ENCODE assay signal across 1 cellular context in genomic region chr9:121598167-121599000, GRCh38.
TF ChIP-seq lines count a peak whose summit lies in the region.

No MANE protein-coding gene starts in this region.

TF ChIP-seq in WTC11, 78 proteins besides CTCF, POLR2A, EP300 and RAD21 (continued from another document and continues in another):
- no peak for TF ChIP-seq ZSCAN18 (CRISPR knock-in tag; IDR thresholded peaks at IDR 0.05)
- TF ChIP-seq NR2C2 (CRISPR knock-in tag; IDR thresholded peaks at IDR 0.05), result no peak
- TF ChIP-seq, protein P1, sequence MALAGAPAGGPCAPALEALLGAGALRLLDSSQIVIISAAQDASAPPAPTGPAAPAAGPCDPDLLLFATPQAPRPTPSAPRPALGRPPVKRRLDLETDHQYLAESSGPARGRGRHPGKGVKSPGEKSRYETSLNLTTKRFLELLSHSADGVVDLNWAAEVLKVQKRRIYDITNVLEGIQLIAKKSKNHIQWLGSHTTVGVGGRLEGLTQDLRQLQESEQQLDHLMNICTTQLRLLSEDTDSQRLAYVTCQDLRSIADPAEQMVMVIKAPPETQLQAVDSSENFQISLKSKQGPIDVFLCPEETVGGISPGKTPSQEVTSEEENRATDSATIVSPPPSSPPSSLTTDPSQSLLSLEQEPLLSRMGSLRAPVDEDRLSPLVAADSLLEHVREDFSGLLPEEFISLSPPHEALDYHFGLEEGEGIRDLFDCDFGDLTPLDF (CRISPR knock-in tag; IDR thresholded peaks at IDR 0.05), result no peak
- 0 out of 2 replicates have a peak, but pooled peaks have one; percentile 34 for TF ChIP-seq TP53 (CRISPR knock-in tag; IDR thresholded peaks at IDR 0.05)
- TF ChIP-seq NR1H2 (CRISPR knock-in tag; IDR thresholded peaks at IDR 0.05), result no peak
- TF ChIP-seq PRDM15 (CRISPR knock-in tag; IDR thresholded peaks at IDR 0.05), result no peak
- TF ChIP-seq FOXP4 (CRISPR knock-in tag; IDR thresholded peaks at IDR 0.05), result no peak
- TF ChIP-seq TEAD1 (CRISPR knock-in tag; IDR thresholded peaks at IDR 0.05), result peak; percentile 90; the same call in 1 of the 2 replicates
- TF ChIP-seq HMGA2 (CRISPR knock-in tag; IDR thresholded peaks at IDR 0.05), result no peak
- peak; percentile 75; the same call in 1 of the 2 replicates for TF ChIP-seq MYBL2 (CRISPR knock-in tag; IDR thresholded peaks at IDR 0.05)
- TF ChIP-seq, protein P2, sequence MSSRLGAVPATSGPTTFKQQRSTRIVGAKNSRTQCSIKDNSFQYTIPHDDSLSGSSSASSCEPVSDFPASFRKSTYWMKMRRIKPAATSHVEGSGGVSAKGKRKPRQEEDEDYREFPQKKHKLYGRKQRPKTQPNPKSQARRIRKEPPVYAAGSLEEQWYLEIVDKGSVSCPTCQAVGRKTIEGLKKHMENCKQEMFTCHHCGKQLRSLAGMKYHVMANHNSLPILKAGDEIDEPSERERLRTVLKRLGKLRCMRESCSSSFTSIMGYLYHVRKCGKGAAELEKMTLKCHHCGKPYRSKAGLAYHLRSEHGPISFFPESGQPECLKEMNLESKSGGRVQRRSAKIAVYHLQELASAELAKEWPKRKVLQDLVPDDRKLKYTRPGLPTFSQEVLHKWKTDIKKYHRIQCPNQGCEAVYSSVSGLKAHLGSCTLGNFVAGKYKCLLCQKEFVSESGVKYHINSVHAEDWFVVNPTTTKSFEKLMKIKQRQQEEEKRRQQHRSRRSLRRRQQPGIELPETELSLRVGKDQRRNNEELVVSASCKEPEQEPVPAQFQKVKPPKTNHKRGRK (CRISPR knock-in tag; IDR thresholded peaks at IDR 0.05; ENCODE audit: borderline replicate concordance), result no peak
- TF ChIP-seq NR3C1 (CRISPR knock-in tag; conservative IDR thresholded peaks at IDR 0.05; ENCODE audit: low read depth), result no peak
- no peak for TF ChIP-seq ARID4B (CRISPR knock-in tag; IDR thresholded peaks at IDR 0.05; ENCODE audit: borderline replicate concordance)
- TF ChIP-seq ESRRA (CRISPR knock-in tag; IDR thresholded peaks at IDR 0.05; ENCODE audit: borderline replicate concordance), result no peak
- peak; percentile 100 for TF ChIP-seq GTF2I (CRISPR knock-in tag; conservative IDR thresholded peaks at IDR 0.05)
- no peak for TF ChIP-seq ATF2 (CRISPR knock-in tag; IDR thresholded peaks at IDR 0.05; ENCODE audit: borderline replicate concordance, low read depth)
- TF ChIP-seq NFATC4 (CRISPR knock-in tag; IDR thresholded peaks at IDR 0.05), result no peak
- TF ChIP-seq E2F4 (CRISPR knock-in tag; IDR thresholded peaks at IDR 0.05; ENCODE audit: borderline replicate concordance, low read depth), result no peak
- no peak for TF ChIP-seq RORB (CRISPR knock-in tag; IDR thresholded peaks at IDR 0.05)
- TF ChIP-seq, protein P3, sequence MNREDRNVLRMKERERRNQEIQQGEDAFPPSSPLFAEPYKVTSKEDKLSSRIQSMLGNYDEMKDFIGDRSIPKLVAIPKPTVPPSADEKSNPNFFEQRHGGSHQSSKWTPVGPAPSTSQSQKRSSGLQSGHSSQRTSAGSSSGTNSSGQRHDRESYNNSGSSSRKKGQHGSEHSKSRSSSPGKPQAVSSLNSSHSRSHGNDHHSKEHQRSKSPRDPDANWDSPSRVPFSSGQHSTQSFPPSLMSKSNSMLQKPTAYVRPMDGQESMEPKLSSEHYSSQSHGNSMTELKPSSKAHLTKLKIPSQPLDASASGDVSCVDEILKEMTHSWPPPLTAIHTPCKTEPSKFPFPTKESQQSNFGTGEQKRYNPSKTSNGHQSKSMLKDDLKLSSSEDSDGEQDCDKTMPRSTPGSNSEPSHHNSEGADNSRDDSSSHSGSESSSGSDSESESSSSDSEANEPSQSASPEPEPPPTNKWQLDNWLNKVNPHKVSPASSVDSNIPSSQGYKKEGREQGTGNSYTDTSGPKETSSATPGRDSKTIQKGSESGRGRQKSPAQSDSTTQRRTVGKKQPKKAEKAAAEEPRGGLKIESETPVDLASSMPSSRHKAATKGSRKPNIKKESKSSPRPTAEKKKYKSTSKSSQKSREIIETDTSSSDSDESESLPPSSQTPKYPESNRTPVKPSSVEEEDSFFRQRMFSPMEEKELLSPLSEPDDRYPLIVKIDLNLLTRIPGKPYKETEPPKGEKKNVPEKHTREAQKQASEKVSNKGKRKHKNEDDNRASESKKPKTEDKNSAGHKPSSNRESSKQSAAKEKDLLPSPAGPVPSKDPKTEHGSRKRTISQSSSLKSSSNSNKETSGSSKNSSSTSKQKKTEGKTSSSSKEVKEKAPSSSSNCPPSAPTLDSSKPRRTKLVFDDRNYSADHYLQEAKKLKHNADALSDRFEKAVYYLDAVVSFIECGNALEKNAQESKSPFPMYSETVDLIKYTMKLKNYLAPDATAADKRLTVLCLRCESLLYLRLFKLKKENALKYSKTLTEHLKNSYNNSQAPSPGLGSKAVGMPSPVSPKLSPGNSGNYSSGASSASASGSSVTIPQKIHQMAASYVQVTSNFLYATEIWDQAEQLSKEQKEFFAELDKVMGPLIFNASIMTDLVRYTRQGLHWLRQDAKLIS (CRISPR knock-in tag; IDR thresholded peaks at IDR 0.05; ENCODE audit: borderline replicate concordance), result no peak
- TF ChIP-seq FOXP1 (CRISPR knock-in tag; IDR thresholded peaks at IDR 0.05; ENCODE audit: borderline replicate concordance), result peak; percentile 78
- no peak for TF ChIP-seq PREB (CRISPR knock-in tag; IDR thresholded peaks at IDR 0.05; ENCODE audit: borderline replicate concordance)
- no peak for TF ChIP-seq SMAD4 (CRISPR knock-in tag; IDR thresholded peaks at IDR 0.05)
- TF ChIP-seq FOXK1 (CRISPR knock-in tag; IDR thresholded peaks at IDR 0.05), result no peak; the same call in 1 of the 2 replicates
- TF ChIP-seq ZNF416 (CRISPR knock-in tag; IDR thresholded peaks at IDR 0.05), result no peak
- no peak for TF ChIP-seq PRRX2 (CRISPR knock-in tag; IDR thresholded peaks at IDR 0.05)
